1 cellular context compared by ENCODE assay signal in the genomic region with DNA sequence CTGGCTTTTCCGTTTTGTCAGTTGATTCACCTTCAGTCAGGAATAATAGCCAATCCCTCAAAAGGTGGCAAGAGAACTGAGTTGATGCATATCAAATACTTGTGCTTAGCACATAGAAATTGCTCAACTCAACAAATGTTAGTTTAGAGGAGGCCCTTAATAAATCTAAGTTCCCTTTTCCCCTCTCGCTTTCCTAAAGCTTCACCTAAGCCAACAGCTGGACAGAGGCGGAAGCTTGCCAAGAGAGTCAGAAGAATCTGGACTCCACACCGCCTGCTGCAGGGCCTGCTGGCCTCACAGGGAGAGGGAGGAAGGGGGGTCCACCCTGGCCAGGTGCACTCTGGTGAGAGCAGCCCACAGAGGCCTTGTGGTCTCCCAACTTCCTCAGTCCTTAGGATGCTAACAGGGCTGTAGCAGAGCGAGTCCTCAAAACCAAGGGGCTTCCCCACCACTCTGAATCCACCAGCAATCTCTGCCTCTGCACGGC.
TF ChIP-seq lines count a peak whose summit lies in the region.

No MANE protein-coding gene starts in this region.

TF ChIP-seq in GM12878, 131 proteins besides CTCF, POLR2A, EP300 and RAD21 (continued from another document):
- TF ChIP-seq, protein P1, sequence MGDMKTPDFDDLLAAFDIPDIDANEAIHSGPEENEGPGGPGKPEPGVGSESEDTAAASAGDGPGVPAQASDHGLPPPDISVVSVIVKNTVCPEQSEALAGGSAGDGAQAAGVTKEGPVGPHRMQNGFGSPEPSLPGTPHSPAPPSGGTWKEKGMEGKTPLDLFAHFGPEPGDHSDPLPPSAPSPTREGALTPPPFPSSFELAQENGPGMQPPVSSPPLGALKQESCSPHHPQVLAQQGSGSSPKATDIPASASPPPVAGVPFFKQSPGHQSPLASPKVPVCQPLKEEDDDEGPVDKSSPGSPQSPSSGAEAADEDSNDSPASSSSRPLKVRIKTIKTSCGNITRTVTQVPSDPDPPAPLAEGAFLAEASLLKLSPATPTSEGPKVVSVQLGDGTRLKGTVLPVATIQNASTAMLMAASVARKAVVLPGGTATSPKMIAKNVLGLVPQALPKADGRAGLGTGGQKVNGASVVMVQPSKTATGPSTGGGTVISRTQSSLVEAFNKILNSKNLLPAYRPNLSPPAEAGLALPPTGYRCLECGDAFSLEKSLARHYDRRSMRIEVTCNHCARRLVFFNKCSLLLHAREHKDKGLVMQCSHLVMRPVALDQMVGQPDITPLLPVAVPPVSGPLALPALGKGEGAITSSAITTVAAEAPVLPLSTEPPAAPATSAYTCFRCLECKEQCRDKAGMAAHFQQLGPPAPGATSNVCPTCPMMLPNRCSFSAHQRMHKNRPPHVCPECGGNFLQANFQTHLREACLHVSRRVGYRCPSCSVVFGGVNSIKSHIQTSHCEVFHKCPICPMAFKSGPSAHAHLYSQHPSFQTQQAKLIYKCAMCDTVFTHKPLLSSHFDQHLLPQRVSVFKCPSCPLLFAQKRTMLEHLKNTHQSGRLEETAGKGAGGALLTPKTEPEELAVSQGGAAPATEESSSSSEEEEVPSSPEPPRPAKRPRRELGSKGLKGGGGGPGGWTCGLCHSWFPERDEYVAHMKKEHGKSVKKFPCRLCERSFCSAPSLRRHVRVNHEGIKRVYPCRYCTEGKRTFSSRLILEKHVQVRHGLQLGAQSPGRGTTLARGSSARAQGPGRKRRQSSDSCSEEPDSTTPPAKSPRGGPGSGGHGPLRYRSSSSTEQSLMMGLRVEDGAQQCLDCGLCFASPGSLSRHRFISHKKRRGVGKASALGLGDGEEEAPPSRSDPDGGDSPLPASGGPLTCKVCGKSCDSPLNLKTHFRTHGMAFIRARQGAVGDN (IDR thresholded peaks at IDR 0.05), result peak; percentile 66
- TF ChIP-seq EED (IDR thresholded peaks at IDR 0.05; ENCODE audit: low read depth) (peak; percentile 90), MYC (IDR thresholded peaks at IDR 0.05; ENCODE audit: insufficient read depth, insufficient read length, insufficient replicate concordance, low read length, severe bottlenecking) (no peak), ETV6 (conservative IDR thresholded peaks at IDR 0.05 in 1 of 2, IDR thresholded peaks at IDR 0.05 in 1 of 2; ENCODE audit: borderline replicate concordance in 1 of 2, low read depth in 1 of 2) (peak in 1 of 2 experiments; percentile 64; a peak in 1 of 4 replicates), POU2F2 (IDR thresholded peaks at IDR 0.05; ENCODE audit: borderline replicate concordance, low read depth, low read length) (0 out of 3 replicates have a peak, but pooled peaks have one; percentile 24), SMC3 (IDR thresholded peaks at IDR 0.05; ENCODE audit: borderline replicate concordance, low read length) (0 out of 2 replicates have a peak, but pooled peaks have one; percentile 9), ZBTB11 (CRISPR knock-in tag; IDR thresholded peaks at IDR 0.05) (no peak), DPF2 (IDR thresholded peaks at IDR 0.05) (peak; percentile 61; the same call in 1 of the 2 replicates), TCF12 (IDR thresholded peaks at IDR 0.05; ENCODE audit: low read depth, low read length) (peak; percentile 98), ZNF622 (IDR thresholded peaks at IDR 0.05) (no peak), MEF2B (IDR thresholded peaks at IDR 0.05; ENCODE audit: partially characterized antibody, poor library complexity, severe bottlenecking) (peak; percentile 23), ZBTB40 (IDR thresholded peaks at IDR 0.05; ENCODE audit: borderline replicate concordance) (no peak), CBFB (IDR thresholded peaks at IDR 0.05; ENCODE audit: low read depth) (peak; percentile 78; the same call in 1 of the 2 replicates), PML (IDR thresholded peaks at IDR 0.05; ENCODE audit: low read length) (no peak), RELA (IDR thresholded peaks at IDR 0.05; ENCODE audit: borderline replicate concordance, partially characterized antibody) (no peak), RUNX3 (IDR thresholded peaks at IDR 0.05; ENCODE audit: low read length) (peak; percentile 90), LARP7 (IDR thresholded peaks at IDR 0.05) (no peak), ATF3 (IDR thresholded peaks at IDR 0.05; ENCODE audit: borderline replicate concordance, extremely low read depth, low read depth, low read length) (no peak), STAT1 (conservative IDR thresholded peaks at IDR 0.05) (no peak), PAX5 (IDR thresholded peaks at IDR 0.05; ENCODE audit: borderline replicate concordance, low read depth, low read length) (peak; percentile 82), TCF3 (IDR thresholded peaks at IDR 0.05; ENCODE audit: borderline replicate concordance, insufficient read depth, low read depth, low read length) (peak; percentile 94), FOXM1 (IDR thresholded peaks at IDR 0.05; ENCODE audit: low read depth, low read length) (peak; percentile 55; the same call in 1 of the 2 replicates), BHLHE40 (IDR thresholded peaks at IDR 0.05; ENCODE audit: borderline replicate concordance in 1 of 2, low read depth in 2 of 2, low read length in 1 of 2) (peak; percentile 27 to 42; a peak in 2 of 4 replicates), NR2F1 (conservative IDR thresholded peaks at IDR 0.05) (0 out of 2 replicates have a peak, but pooled peaks have one; percentile 14), BCL11A (IDR thresholded peaks at IDR 0.05; ENCODE audit: low read depth, low read length) (peak; percentile 63; the same call in 1 of the 2 replicates), CEBPB (IDR thresholded peaks at IDR 0.05; ENCODE audit: borderline replicate concordance in 1 of 2, low read depth in 2 of 2, low read length in 2 of 2) (no peak), IRF4 (IDR thresholded peaks at IDR 0.05; ENCODE audit: low read depth, low read length) (peak; percentile 59; the same call in 1 of the 2 replicates), WRNIP1 (IDR thresholded peaks at IDR 0.05; ENCODE audit: borderline replicate concordance, low read depth, low read length) (peak; percentile 24; the same call in 1 of the 2 replicates), CHD2 (IDR thresholded peaks at IDR 0.05; ENCODE audit: borderline replicate concordance, low read depth, low read length) (peak; percentile 18; the same call in 1 of the 2 replicates), CREM (IDR thresholded peaks at IDR 0.05; ENCODE audit: low read depth) (peak; percentile 55)
- TF ChIP-seq, protein P2, sequence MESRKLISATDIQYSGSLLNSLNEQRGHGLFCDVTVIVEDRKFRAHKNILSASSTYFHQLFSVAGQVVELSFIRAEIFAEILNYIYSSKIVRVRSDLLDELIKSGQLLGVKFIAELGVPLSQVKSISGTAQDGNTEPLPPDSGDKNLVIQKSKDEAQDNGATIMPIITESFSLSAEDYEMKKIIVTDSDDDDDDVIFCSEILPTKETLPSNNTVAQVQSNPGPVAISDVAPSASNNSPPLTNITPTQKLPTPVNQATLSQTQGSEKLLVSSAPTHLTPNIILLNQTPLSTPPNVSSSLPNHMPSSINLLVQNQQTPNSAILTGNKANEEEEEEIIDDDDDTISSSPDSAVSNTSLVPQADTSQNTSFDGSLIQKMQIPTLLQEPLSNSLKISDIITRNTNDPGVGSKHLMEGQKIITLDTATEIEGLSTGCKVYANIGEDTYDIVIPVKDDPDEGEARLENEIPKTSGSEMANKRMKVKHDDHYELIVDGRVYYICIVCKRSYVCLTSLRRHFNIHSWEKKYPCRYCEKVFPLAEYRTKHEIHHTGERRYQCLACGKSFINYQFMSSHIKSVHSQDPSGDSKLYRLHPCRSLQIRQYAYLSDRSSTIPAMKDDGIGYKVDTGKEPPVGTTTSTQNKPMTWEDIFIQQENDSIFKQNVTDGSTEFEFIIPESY (IDR thresholded peaks at IDR 0.05), result no peak
- TF ChIP-seq, protein P3, sequence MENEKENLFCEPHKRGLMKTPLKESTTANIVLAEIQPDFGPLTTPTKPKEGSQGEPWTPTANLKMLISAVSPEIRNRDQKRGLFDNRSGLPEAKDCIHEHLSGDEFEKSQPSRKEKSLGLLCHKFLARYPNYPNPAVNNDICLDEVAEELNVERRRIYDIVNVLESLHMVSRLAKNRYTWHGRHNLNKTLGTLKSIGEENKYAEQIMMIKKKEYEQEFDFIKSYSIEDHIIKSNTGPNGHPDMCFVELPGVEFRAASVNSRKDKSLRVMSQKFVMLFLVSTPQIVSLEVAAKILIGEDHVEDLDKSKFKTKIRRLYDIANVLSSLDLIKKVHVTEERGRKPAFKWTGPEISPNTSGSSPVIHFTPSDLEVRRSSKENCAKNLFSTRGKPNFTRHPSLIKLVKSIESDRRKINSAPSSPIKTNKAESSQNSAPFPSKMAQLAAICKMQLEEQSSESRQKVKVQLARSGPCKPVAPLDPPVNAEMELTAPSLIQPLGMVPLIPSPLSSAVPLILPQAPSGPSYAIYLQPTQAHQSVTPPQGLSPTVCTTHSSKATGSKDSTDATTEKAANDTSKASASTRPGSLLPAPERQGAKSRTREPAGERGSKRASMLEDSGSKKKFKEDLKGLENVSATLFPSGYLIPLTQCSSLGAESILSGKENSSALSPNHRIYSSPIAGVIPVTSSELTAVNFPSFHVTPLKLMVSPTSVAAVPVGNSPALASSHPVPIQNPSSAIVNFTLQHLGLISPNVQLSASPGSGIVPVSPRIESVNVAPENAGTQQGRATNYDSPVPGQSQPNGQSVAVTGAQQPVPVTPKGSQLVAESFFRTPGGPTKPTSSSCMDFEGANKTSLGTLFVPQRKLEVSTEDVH (IDR thresholded peaks at IDR 0.05; ENCODE audit: low read depth, partially characterized antibody), result no peak
- TF ChIP-seq, protein P4, sequence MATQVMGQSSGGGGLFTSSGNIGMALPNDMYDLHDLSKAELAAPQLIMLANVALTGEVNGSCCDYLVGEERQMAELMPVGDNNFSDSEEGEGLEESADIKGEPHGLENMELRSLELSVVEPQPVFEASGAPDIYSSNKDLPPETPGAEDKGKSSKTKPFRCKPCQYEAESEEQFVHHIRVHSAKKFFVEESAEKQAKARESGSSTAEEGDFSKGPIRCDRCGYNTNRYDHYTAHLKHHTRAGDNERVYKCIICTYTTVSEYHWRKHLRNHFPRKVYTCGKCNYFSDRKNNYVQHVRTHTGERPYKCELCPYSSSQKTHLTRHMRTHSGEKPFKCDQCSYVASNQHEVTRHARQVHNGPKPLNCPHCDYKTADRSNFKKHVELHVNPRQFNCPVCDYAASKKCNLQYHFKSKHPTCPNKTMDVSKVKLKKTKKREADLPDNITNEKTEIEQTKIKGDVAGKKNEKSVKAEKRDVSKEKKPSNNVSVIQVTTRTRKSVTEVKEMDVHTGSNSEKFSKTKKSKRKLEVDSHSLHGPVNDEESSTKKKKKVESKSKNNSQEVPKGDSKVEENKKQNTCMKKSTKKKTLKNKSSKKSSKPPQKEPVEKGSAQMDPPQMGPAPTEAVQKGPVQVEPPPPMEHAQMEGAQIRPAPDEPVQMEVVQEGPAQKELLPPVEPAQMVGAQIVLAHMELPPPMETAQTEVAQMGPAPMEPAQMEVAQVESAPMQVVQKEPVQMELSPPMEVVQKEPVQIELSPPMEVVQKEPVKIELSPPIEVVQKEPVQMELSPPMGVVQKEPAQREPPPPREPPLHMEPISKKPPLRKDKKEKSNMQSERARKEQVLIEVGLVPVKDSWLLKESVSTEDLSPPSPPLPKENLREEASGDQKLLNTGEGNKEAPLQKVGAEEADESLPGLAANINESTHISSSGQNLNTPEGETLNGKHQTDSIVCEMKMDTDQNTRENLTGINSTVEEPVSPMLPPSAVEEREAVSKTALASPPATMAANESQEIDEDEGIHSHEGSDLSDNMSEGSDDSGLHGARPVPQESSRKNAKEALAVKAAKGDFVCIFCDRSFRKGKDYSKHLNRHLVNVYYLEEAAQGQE (IDR thresholded peaks at IDR 0.05; ENCODE audit: low read depth, low read length), result peak; percentile 51; the same call in 1 of the 2 replicates
